ENCODE assay signal across 11 cellular contexts in genomic region chr2:85911836-85912692, GRCh38. TPM values are rescaled to one million over a fixed set of nuclear protein-coding genes. Genes with fewer than 3 reads are reported as not detected.
DNase-seq lines count a peak whose midpoint lies in the region; ATAC-seq and TF ChIP-seq lines count a peak whose summit lies in the region.
"Had no signal": no experiment of that assay in that cellular context is flagged by ENCODE, and none has a peak within 500 bp of the region (broad histone marks: within the 10 kb centered on the region; RNA-seq: fewer than 3 reads in every experiment).

No MANE protein-coding gene starts in this region.

- TF ChIP-seq EP300 in sigmoid colon (IDR thresholded peaks at IDR 0.05): no peak

- no peak overlapping the region for H3K23ac ChIP-seq in H9 (ENCODE audit: insufficient read length, low read depth, low read length)

- no peak overlapping the region for H3K4me2 ChIP-seq in H9 (ENCODE audit: insufficient read depth, insufficient read length, low read length)

- H3K23me2 ChIP-seq in H9 (ENCODE audit: insufficient read length, low read depth, low read length, poor library complexity, severe bottlenecking): no peaks in the 10 kb centered on the region

- peak overlapping the region; percentile 23 to 55 (median 36) for H3K27ac ChIP-seq in sigmoid colon
- H3K27ac ChIP-seq in H9 (ENCODE audit: insufficient read length, low read depth, low read length): no peak overlapping the region

- H3K4ac ChIP-seq in H9 (ENCODE audit: low read depth, low read length): no peak overlapping the region

- no peak overlapping the region for H4K91ac ChIP-seq in H9 (ENCODE audit: insufficient read length, low read depth, low read length)

- no peak overlapping the region for H2BK20ac ChIP-seq in H9 (ENCODE audit: low read depth, low read length, poor library complexity, severe bottlenecking)

- no peaks in the 10 kb centered on the region for H3K9me3 Mint-ChIP-seq in H9

- H3K36me3 ChIP-seq in sigmoid colon: no peaks in the 10 kb centered on the region

- no peak overlapping the region for H3K56ac ChIP-seq in H9 (ENCODE audit: insufficient read length, low read depth, low read length)

- H4K20me1 ChIP-seq in H9 (ENCODE audit: control insufficient read depth, insufficient read depth, insufficient read length): no peaks in the 10 kb centered on the region

- ATAC-seq in SK-N-SH treated with all-trans-retinoic acid at 6 μM for 48 hours (peak; percentile 90), GM18861 (IDR thresholded peaks at IDR 0.05; ENCODE audit: unreplicated experiment) (no peak), GM19023 (IDR thresholded peaks at IDR 0.05; ENCODE audit: unreplicated experiment) (no peak)

- TF ChIP-seq CTCF in fibroblast of the aortic adventitia (IDR thresholded peaks at IDR 0.05; ENCODE audit: insufficient read depth, low read length) (no peak), sigmoid colon (IDR thresholded peaks at IDR 0.05) (no peak), H9 (conservative IDR thresholded peaks at IDR 0.05) (no peak)

- no peak overlapping the region for H3K4me3 Mint-ChIP-seq in H9
- H3K4me3 Mint-ChIP-seq: activated naive CD8-positive, alpha-beta T cell had no signal

- H2AK5ac ChIP-seq in H9 (ENCODE audit: insufficient read length, low read length): no peak overlapping the region

- H2BK15ac ChIP-seq in H9 (ENCODE audit: low read depth, low read length): no peak overlapping the region

- H4K5ac ChIP-seq in H9 (ENCODE audit: insufficient read length, low read depth, low read length): no peak overlapping the region

- H3T11ph ChIP-seq in H9 (ENCODE audit: low read length): no peak overlapping the region

- peaks cover 0 to 4% of the 10 kb centered on the region in 2 experiments; a peak in 1 of 4 replicates for H3K4me1 Mint-ChIP-seq in H9

- H4K8ac ChIP-seq in H9 (replicated peaks; ENCODE audit: insufficient read length, low read depth, low read length): no peak overlapping the region

- 69 to 73% methylated on average over 7 of the region's 7 CpGs for WGBS in sigmoid colon, 2 donors
- WGBS in H9 (ENCODE audit: extremely low coverage, insufficient read length, low lambda C conversion rate): no CpG with 5 or more reads among the region's 7 CpGs

- no peak overlapping the region for H2BK12ac ChIP-seq in H9 (ENCODE audit: insufficient read length, low read depth, low read length)

- no peak overlapping the region for H3K14ac ChIP-seq in H9 (ENCODE audit: insufficient read depth, low read length)

- no peaks in the 10 kb centered on the region; a peak in 1 of 7 replicates for H3K36me3 Mint-ChIP-seq in H9 (ENCODE audit: insufficient read depth in 1 of 3, low read depth in 3 of 3)

- H3K4me1 ChIP-seq in sigmoid colon: no peaks in the 10 kb centered on the region
- no peaks in the 10 kb centered on the region for H3K4me1 ChIP-seq in H9 (ENCODE audit: insufficient read depth, low read length)

- H3K79me1 ChIP-seq in H9 (ENCODE audit: insufficient read depth, low read depth, low read length, poor library complexity, severe bottlenecking): no peaks in the 10 kb centered on the region

- TF ChIP-seq POLR2A in sigmoid colon (IDR thresholded peaks at IDR 0.05): no peak

- no peaks in the 10 kb centered on the region for H3K27me3 Mint-ChIP-seq in H9 (ENCODE audit: low read depth)
- H3K27me3 Mint-ChIP-seq: activated naive CD8-positive, alpha-beta T cell had no signal

- no peak overlapping the region for H2BK120ac ChIP-seq in H9 (ENCODE audit: low read depth, low read length, poor library complexity, severe bottlenecking)

- no peak overlapping the region for H3K18ac ChIP-seq in H9 (ENCODE audit: insufficient read length, low read depth, low read length)

- intact Hi-C loops in sigmoid colon (cut with DNase I): no loop called here

- H3K27me3 ChIP-seq in sigmoid colon: no peaks in the 10 kb centered on the region
- H3K27me3 ChIP-seq in H9 (ENCODE audit: insufficient read depth, low read length): no peaks in the 10 kb centered on the region

- H3K4me3 ChIP-seq in fibroblast of the aortic adventitia (ENCODE audit: low read depth, low read length) (no peak overlapping the region), sigmoid colon (no peak overlapping the region)

- H3K9me3 ChIP-seq in sigmoid colon (no peaks in the 10 kb centered on the region), H9 (ENCODE audit: control insufficient read depth, low read depth, low read length) (no peaks in the 10 kb centered on the region)

- H3K9ac ChIP-seq in H9 (ENCODE audit: extremely low read depth, insufficient read length, low read length): no peak overlapping the region

- no peak overlapping the region for H2BK5ac ChIP-seq in H9 (ENCODE audit: insufficient read length, low read length)

- H3K79me2 ChIP-seq in H9 (ENCODE audit: insufficient read depth, low read length): no peaks in the 10 kb centered on the region

- H2AFZ ChIP-seq in H9 (ENCODE audit: low read length): no peak overlapping the region

- H3K27ac Mint-ChIP-seq in H9: peak overlapping the region in 1 of 3 experiments; percentile 51; a peak in 2 of 7 replicates
- H3K27ac Mint-ChIP-seq: activated naive CD8-positive, alpha-beta T cell had no signal

- DNase-seq in DMS79 treated with DMSO at 0.1 percent for 48 hours (lab: John Stamatoyannopoulos, UW) (peak; percentile 50), fibroblast of the aortic adventitia (ENCODE audit: low read depth) (peak; percentile 87), sigmoid colon (no peak), activated gamma-delta T cell treated with Interleukin-2 at 50 U/mL for 16 hours (no peak), H9 (no peak)
- DNase-seq: MV-4-11; stimulated activated CD4-positive, alpha-beta T cell treated with anti-CD3 and anti-CD28 coated beads, Interleukin-2, amount 100 ng/mL, for 24 hours had no signal

TF ChIP-seq in SK-N-SH treated with all-trans-retinoic acid at 6 μM for 48 hours, 23 proteins besides CTCF, POLR2A, EP300 and RAD21 (continues in another document):
- TF ChIP-seq SNAI2 (CRISPR knock-in tag; IDR thresholded peaks at IDR 0.05): no peak
- TF ChIP-seq ZNF70 (CRISPR knock-in tag; IDR thresholded peaks at IDR 0.05): no peak
- TF ChIP-seq TCF4 (CRISPR knock-in tag; IDR thresholded peaks at IDR 0.05; ENCODE audit: borderline replicate concordance): no peak
- no peak for TF ChIP-seq ARNTL (CRISPR knock-in tag; IDR thresholded peaks at IDR 0.05; ENCODE audit: borderline replicate concordance, low read depth)
- TF ChIP-seq RARB (CRISPR knock-in tag; IDR thresholded peaks at IDR 0.05): no peak
- TF ChIP-seq CSDC2 (CRISPR knock-in tag; IDR thresholded peaks at IDR 0.05): no peak
- TF ChIP-seq, protein P1, sequence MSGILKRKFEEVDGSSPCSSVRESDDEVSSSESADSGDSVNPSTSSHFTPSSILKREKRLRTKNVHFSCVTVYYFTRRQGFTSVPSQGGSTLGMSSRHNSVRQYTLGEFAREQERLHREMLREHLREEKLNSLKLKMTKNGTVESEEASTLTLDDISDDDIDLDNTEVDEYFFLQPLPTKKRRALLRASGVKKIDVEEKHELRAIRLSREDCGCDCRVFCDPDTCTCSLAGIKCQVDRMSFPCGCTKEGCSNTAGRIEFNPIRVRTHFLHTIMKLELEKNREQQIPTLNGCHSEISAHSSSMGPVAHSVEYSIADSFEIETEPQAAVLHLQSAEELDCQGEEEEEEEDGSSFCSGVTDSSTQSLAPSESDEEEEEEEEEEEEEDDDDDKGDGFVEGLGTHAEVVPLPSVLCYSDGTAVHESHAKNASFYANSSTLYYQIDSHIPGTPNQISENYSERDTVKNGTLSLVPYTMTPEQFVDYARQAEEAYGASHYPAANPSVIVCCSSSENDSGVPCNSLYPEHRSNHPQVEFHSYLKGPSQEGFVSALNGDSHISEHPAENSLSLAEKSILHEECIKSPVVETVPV (CRISPR knock-in tag; IDR thresholded peaks at IDR 0.05): no peak
- TF ChIP-seq ZFP3 (CRISPR knock-in tag; IDR thresholded peaks at IDR 0.05): no peak
- no peak for TF ChIP-seq PPARA (CRISPR knock-in tag; IDR thresholded peaks at IDR 0.05; ENCODE audit: borderline replicate concordance)
- no peak for TF ChIP-seq PATZ1 (CRISPR knock-in tag; IDR thresholded peaks at IDR 0.05; ENCODE audit: borderline replicate concordance)
- TF ChIP-seq, protein P2, sequence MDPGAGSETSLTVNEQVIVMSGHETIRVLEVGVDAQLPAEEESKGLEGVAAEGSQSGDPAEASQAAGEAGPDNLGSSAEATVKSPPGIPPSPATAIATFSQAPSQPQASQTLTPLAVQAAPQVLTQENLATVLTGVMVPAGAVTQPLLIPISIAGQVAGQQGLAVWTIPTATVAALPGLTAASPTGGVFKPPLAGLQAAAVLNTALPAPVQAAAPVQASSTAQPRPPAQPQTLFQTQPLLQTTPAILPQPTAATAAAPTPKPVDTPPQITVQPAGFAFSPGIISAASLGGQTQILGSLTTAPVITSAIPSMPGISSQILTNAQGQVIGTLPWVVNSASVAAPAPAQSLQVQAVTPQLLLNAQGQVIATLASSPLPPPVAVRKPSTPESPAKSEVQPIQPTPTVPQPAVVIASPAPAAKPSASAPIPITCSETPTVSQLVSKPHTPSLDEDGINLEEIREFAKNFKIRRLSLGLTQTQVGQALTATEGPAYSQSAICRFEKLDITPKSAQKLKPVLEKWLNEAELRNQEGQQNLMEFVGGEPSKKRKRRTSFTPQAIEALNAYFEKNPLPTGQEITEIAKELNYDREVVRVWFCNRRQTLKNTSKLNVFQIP (CRISPR knock-in tag; IDR thresholded peaks at IDR 0.05; ENCODE audit: borderline replicate concordance, low read depth): no peak
- no peak for TF ChIP-seq ZNF565 (CRISPR knock-in tag; conservative IDR thresholded peaks at IDR 0.05; ENCODE audit: low read depth)
- no peak for TF ChIP-seq ZC3H10 (CRISPR knock-in tag; IDR thresholded peaks at IDR 0.05)
- TF ChIP-seq OSR1 (CRISPR knock-in tag; IDR thresholded peaks at IDR 0.05): no peak
- no peak for TF ChIP-seq ESRRG (CRISPR knock-in tag; IDR thresholded peaks at IDR 0.05)
- TF ChIP-seq ISL1 (CRISPR knock-in tag; IDR thresholded peaks at IDR 0.05): no peak

RNA-seq across cellular contexts. Expression of gene ST3GAL5, which starts 23.3 kb away (rescaled TPM):
- total RNA-seq in fibroblast of the aortic adventitia (ENCODE audit: low replicate concordance) (19.4 and 87.6 TPM in 2 replicates), sigmoid colon (10 to 100 TPM; 16.1 to 24.2 (median 17.9) TPM), H9 (2021) (3.3 and 3.9 TPM in 2 replicates)
- 1 to 10 TPM; 2.8 to 9.7 (median 8.4) TPM for polyA plus RNA-seq in sigmoid colon

Comparison
In these comparisons a context has a peak if more than half of its experiments do, and no peak if none do; other contexts are left out.
1. DNase-seq: peak in DMS79 treated with DMSO at 0.1 percent for 48 hours (single experiment) and fibroblast of the aortic adventitia (single experiment); none in sigmoid colon (single experiment), activated gamma-delta T cell treated with Interleukin-2 at 50 U/mL for 16 hours (single experiment) and H9 (single experiment).